10 cellular contexts compared by ENCODE assay signal in the genomic region with DNA sequence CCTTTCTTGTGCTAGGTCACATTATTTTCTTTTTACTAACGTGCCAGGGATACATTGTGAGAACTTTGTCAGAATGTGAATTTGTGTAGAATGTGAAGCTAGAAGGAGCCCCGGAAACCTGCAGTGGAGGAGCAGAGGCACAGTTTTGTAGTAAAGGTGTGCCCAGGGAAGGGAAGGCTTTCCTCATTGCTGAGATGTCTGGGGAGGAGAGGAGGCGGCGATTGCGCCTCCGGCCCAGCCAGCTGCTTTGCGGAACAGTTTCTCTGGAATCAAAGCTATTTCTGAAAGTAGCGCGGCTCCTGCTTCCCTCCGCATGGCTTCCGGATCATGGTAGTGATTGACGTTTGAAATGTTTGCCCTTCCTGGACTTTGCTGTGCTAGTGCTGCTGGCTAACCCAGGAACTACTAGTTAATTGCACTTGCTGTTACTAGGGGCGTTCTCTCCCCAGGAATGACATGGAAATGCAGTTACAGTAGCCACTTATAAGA.
DNase-seq lines count a peak whose midpoint lies in the region; ATAC-seq and TF ChIP-seq lines count a peak whose summit lies in the region.
"Had no signal": no experiment of that assay in that cellular context is flagged by ENCODE, and none has a peak within 500 bp of the region (broad histone marks: within the 10 kb centered on the region; RNA-seq: fewer than 3 reads in every experiment).

No MANE protein-coding gene starts in this region.

- peaks cover 38% of the 10 kb centered on the region for H3K79me1 ChIP-seq in mesenchymal stem cell (replicated peaks; ENCODE audit: low read length, poor library complexity, severe bottlenecking)

- H3K9me3 ChIP-seq in mesenchymal stem cell (ENCODE audit: control insufficient read depth, low read length) (no peaks in the 10 kb centered on the region), tibial artery (no peaks in the 10 kb centered on the region)

- H4K8ac ChIP-seq in mesenchymal stem cell (ENCODE audit: low read length) = peak overlapping the region; percentile 66

- peak overlapping the region; percentile 41 to 72 for H3K27ac ChIP-seq in coronary artery
- peak overlapping the region; percentile 88 for H3K27ac ChIP-seq in mesenchymal stem cell (ENCODE audit: low read length, poor library complexity, severe bottlenecking)
- peak overlapping the region; percentile 67 to 71 for H3K27ac ChIP-seq in tibial artery

- H2BK120ac ChIP-seq in mesenchymal stem cell (ENCODE audit: low read depth, low read length) = no peak overlapping the region

- 88% methylated on average over 13 of the region's 13 CpGs for WGBS in mesenchymal stem cell

- H3K23ac ChIP-seq in mesenchymal stem cell (ENCODE audit: low read length in 2 of 2) = no peak overlapping the region

- H2BK15ac ChIP-seq in mesenchymal stem cell (ENCODE audit: low read depth, poor library complexity, severe bottlenecking) = no peak overlapping the region

- H3K14ac ChIP-seq in mesenchymal stem cell (ENCODE audit: low read length in 2 of 2) = no peak overlapping the region

- no peak overlapping the region for H3K9ac ChIP-seq in mesenchymal stem cell (ENCODE audit: low read length)

- H2AK5ac ChIP-seq in mesenchymal stem cell (ENCODE audit: low read length, severe bottlenecking) = no peak overlapping the region

- peak overlapping the region; percentile 30 for H3K4me2 ChIP-seq in mesenchymal stem cell (ENCODE audit: low read length, poor library complexity, severe bottlenecking)

- no peaks in the 10 kb centered on the region for H3K27me3 ChIP-seq in mesenchymal stem cell (ENCODE audit: control insufficient read depth in 1 of 2, insufficient read depth in 1 of 2, low read length in 2 of 2)
- no peaks in the 10 kb centered on the region for H3K27me3 ChIP-seq in tibial artery

- no peak for ATAC-seq in HG02759 (IDR thresholded peaks at IDR 0.05; ENCODE audit: unreplicated experiment)
- ATAC-seq: activated CD4-positive, CD25-positive, alpha-beta regulatory T cell treated with anti-CD3 and anti-CD28 coated beads, Interleukin-2, amount 50 U/mL, for 24 hours had no signal

- no peak overlapping the region for H2AFZ ChIP-seq in mesenchymal stem cell (ENCODE audit: low read depth, low read length)

- H3K36me3 ChIP-seq in mesenchymal stem cell (ENCODE audit: control insufficient read depth in 1 of 2, insufficient read depth in 2 of 2, low read depth in 1 of 2, low read length in 2 of 2) (peaks cover 26 to 41% of the 10 kb centered on the region in 2 experiments), tibial artery (peaks cover 11 to 26% (median 19%) of the 10 kb centered on the region in 3 donors)

- no peak overlapping the region for H2BK5ac ChIP-seq in mesenchymal stem cell (ENCODE audit: low read depth, low read length, poor library complexity, severe bottlenecking)

- DNase-seq in activated CD4-positive, alpha-beta T cell treated with anti-CD3 and anti-CD28 coated beads for 1 hour = peak; percentile 6
- DNase-seq in activated CD4-positive, alpha-beta T cell treated with anti-CD3 and anti-CD28 coated beads for 4 hours = no peak
- no peak for DNase-seq in coronary artery (ENCODE audit: low spot score)
- DNase-seq in mesenchymal stem cell = no peak
- DNase-seq in tibial artery = peak in 1 of 2 donors; percentile 67
- DNase-seq in activated gamma-delta T cell treated with Interleukin-2 at 50 U/mL for 16 hours = no peak
- DNase-seq in SW 1271 (lab: John Stamatoyannopoulos, UW) = no peak
- DNase-seq: foreskin fibroblast had no signal

- H3K4me1 ChIP-seq in mesenchymal stem cell (ENCODE audit: control insufficient read depth, insufficient read depth, low read depth, low read length) (peaks cover 14% of the 10 kb centered on the region), tibial artery (peaks cover 0 to 78% (median 23%) of the 10 kb centered on the region in 4 donors)

- H3K4ac ChIP-seq in mesenchymal stem cell (ENCODE audit: low read depth in 1 of 2, low read length in 2 of 2) = no peak overlapping the region

- no peak overlapping the region for H2BK12ac ChIP-seq in mesenchymal stem cell (ENCODE audit: low read length in 2 of 2)

- no peak for TF ChIP-seq CTCF in coronary artery (IDR thresholded peaks at IDR 0.05)
- no peak for TF ChIP-seq CTCF in tibial artery (IDR thresholded peaks at IDR 0.05)

- H3K4me3 ChIP-seq in coronary artery (peak overlapping the region; percentile 49), mesenchymal stem cell (ENCODE audit: insufficient read depth in 1 of 2, low read depth in 1 of 2, low read length in 2 of 2) (no peak overlapping the region), tibial artery (peak overlapping the region; percentile 24 to 40)

- intact Hi-C loops in tibial artery (cut with DNase I; ENCODE audit: low total_unique reads) = no loop called here

- H4K91ac ChIP-seq in mesenchymal stem cell (ENCODE audit: low read length) = peak overlapping the region; percentile 43

- H3K18ac ChIP-seq in mesenchymal stem cell (ENCODE audit: low read depth in 1 of 2, low read length in 2 of 2) = no peak overlapping the region

Comparison
In these comparisons a context has a peak if more than half of its experiments do, and no peak if none do; other contexts are left out.
1. H3K4me3 ChIP-seq: peak in coronary artery (single experiment) and tibial artery (2 of 2); none in mesenchymal stem cell (0 of 2).
2. Peak in every context shown above with its lines, with median percentiles within 50 percentile points of each other: H3K27ac ChIP-seq.